In the genomic region with DNA sequence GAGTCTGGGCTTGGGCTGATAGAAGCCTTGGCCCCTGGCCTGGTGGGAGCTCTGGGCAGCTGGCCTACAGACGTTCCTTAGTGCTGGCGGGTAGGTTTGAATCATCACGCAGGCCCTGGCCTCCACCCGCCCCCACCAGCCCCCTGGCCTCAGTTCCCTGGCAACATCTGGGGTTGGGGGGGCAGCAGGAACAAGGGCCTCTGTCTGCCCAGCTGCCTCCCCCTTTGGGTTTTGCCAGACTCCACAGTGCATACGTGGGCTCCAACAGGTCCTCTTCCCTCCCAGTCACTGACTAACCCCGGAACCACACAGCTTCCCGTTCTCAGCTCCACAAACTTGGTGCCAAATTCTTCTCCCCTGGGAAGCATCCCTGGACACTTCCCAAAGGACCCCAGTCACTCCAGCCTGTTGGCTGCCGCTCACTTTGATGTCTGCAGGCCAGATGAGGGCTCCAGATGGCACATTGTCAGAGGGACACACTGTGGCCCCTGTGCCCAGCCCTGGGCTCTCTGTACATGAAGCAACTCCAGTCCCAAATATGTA, we compare ENCODE assay signal across 8 cellular contexts. TPM values are rescaled to one million over a fixed set of nuclear protein-coding genes. Genes with fewer than 3 reads are reported as not detected.
DNase-seq lines count a peak whose midpoint lies in the region; ATAC-seq and TF ChIP-seq lines count a peak whose summit lies in the region.

No MANE protein-coding gene starts in this region.

- H3K36me3 ChIP-seq in HCT116 (ENCODE audit: control insufficient read depth in 1 of 2, insufficient read depth in 2 of 2, low read length in 2 of 2) (no peaks in the 10 kb centered on the region), iPS-15b (ENCODE audit: control insufficient read depth, insufficient read depth, low read length) (no peaks in the 10 kb centered on the region)

- H3K4me1 ChIP-seq in HCT116 (ENCODE audit: control insufficient read depth in 1 of 2, insufficient read depth in 2 of 2, low read length in 2 of 2) (peaks cover 17 to 29% of the 10 kb centered on the region in 2 experiments), iPS-15b (ENCODE audit: control insufficient read depth, insufficient read depth, low read length) (peaks cover 18% of the 10 kb centered on the region)

- POLR2A ChIA-PET in HCT116 (lab: Charles Lee): interaction anchor here (0.8 to 2.5 kb wide), 16 partner anchors 10 to 305 kb away, joined by 3 to 17 read pairs (median 6); no protein-coding TSS in a partner anchor
- POLR2A ChIA-PET in activated CD8-positive, alpha-beta T cell treated with anti-CD3 and anti-CD28 coated beads, Interleukin-2, amount 10 ng/mL, durations not matched to agents 7 days and 5 days (lab: Charles Lee): interaction anchor here (0.6 to 1.0 kb wide), 2 partner anchors 305 to 1967 kb away, joined by 4 read pairs; no protein-coding TSS in a partner anchor

- H3K4me1 Mint-ChIP-seq in activated CD8-positive, alpha-beta T cell treated with anti-CD3 and anti-CD28 coated beads, Interleukin-2, amount 10 ng/mL, durations not matched to agents 7 days and 5 days (ENCODE audit: low read depth): peaks cover 30% of the 10 kb centered on the region
- peaks cover 29% of the 10 kb centered on the region for H3K4me1 Mint-ChIP-seq in stimulated activated naive CD8-positive, alpha-beta T cell treated with anti-CD3 and anti-CD28 coated beads, Interleukin-15, amount 100 ng/mL, for 72 hours

- RAD21 ChIA-PET in HCT116 (lab: Charles Lee; ENCODE audit: low non-redundant PET in 1 of 2, low total read pairs in 2 of 2, uncharacterized antibody in 2 of 2, unreplicated experiment in 2 of 2): interaction anchor here (1.1 to 1.6 kb wide), 4 partner anchors 45 to 310 kb away, joined by 3 to 10 read pairs (median 6); no protein-coding TSS in a partner anchor

- H3K27ac ChIP-seq in HCT116 (ENCODE audit: low read depth, low read length): no peak overlapping the region

- H3K9me3 ChIP-seq in HCT116 (ENCODE audit: control insufficient read depth in 1 of 2, insufficient read depth in 1 of 2, low read depth in 1 of 2, low read length in 2 of 2) (no peaks in the 10 kb centered on the region), iPS-15b (ENCODE audit: control insufficient read depth, insufficient read depth, low read length) (no peaks in the 10 kb centered on the region)

- intact Hi-C loops in HCT116 (cut with micrococcal nuclease): loop anchor here (1.0 to 2.0 kb wide), 4 partner anchors 48 to 310 kb away; no protein-coding TSS in a partner anchor

- no peak overlapping the region for H2AFZ ChIP-seq in HCT116 (ENCODE audit: low read depth, low read length, poor library complexity, severe bottlenecking)

- H3K27me3 ChIP-seq in HCT116 (ENCODE audit: insufficient read depth, low read length) (no peaks in the 10 kb centered on the region), iPS-15b (ENCODE audit: control insufficient read depth, insufficient read depth, low read length) (peaks cover 11% of the 10 kb centered on the region)

- H3K4me3 Mint-ChIP-seq in activated CD8-positive, alpha-beta T cell treated with anti-CD3 and anti-CD28 coated beads, Interleukin-2, amount 10 ng/mL, durations not matched to agents 7 days and 5 days: peak overlapping the region; percentile 97
- peak overlapping the region; percentile 91 to 92 for H3K4me3 Mint-ChIP-seq in stimulated activated naive CD8-positive, alpha-beta T cell treated with anti-CD3 and anti-CD28 coated beads, Interleukin-15, amount 100 ng/mL, for 72 hours

- TF ChIP-seq CTCF in HCT116 (IDR thresholded peaks at IDR 0.05 in 2 of 3, conservative IDR thresholded peaks at IDR 0.05 in 1 of 3; ENCODE audit: borderline replicate concordance in 1 of 3, insufficient read depth in 1 of 3, low read depth in 2 of 3, low read length in 2 of 3): no peak

- H3K4me3 ChIP-seq in HCT116 (replicated peaks in 1 of 2; ENCODE audit: low read depth in 1 of 2, low read length in 2 of 2) (peak overlapping the region in 1 of 2 experiments; percentile 93), iPS-15b (ENCODE audit: low read depth, low read length) (peak overlapping the region; percentile 71)

- H3K9me2 ChIP-seq in HCT116 (ENCODE audit: insufficient read depth): no peaks in the 10 kb centered on the region

- CTCF ChIA-PET in HCT116 (lab: Charles Lee): interaction anchor here (0.6 to 4.5 kb wide), 15 partner anchors 9 to 310 kb away, joined by 3 to 51 read pairs (median 8); no protein-coding TSS in a partner anchor
- CTCF ChIA-PET in activated CD8-positive, alpha-beta T cell treated with anti-CD3 and anti-CD28 coated beads, Interleukin-2, amount 10 ng/mL, durations not matched to agents 7 days and 5 days (lab: Charles Lee): interaction anchor here (0.7 to 4.5 kb wide), 32 partner anchors 9 to 393 kb away, joined by 3 to 92 read pairs (median 4); a partner anchor contains a TSS

- ATAC-seq in HCT116 (no peak), HG03108 (IDR thresholded peaks at IDR 0.05; ENCODE audit: unreplicated experiment) (no peak)
- no peak for ATAC-seq in activated CD8-positive, alpha-beta T cell treated with anti-CD3 and anti-CD28 coated beads, Interleukin-2, amount 10 ng/mL, durations not matched to agents 7 days and 5 days
- peak; percentile 0 for ATAC-seq in stimulated activated naive CD8-positive, alpha-beta T cell treated with anti-CD3 and anti-CD28 coated beads, Interleukin-15, amount 100 ng/mL, for 72 hours

- no peak for TF ChIP-seq RAD21 in HCT116 (IDR thresholded peaks at IDR 0.05; ENCODE audit: low read depth)

- H3K79me2 ChIP-seq in HCT116 (ENCODE audit: insufficient read depth, low read length): peaks cover 38% of the 10 kb centered on the region

- H3K9ac ChIP-seq in HCT116 (ENCODE audit: low read length) (peak overlapping the region; percentile 89), iPS-15b (ENCODE audit: low read depth, low read length) (no peak overlapping the region)

- H3K27me3 Mint-ChIP-seq in activated CD8-positive, alpha-beta T cell treated with anti-CD3 and anti-CD28 coated beads, Interleukin-2, amount 10 ng/mL, durations not matched to agents 7 days and 5 days (ENCODE audit: low read depth): peaks cover 10% of the 10 kb centered on the region
- no peaks in the 10 kb centered on the region for H3K27me3 Mint-ChIP-seq in stimulated activated naive CD8-positive, alpha-beta T cell treated with anti-CD3 and anti-CD28 coated beads, Interleukin-15, amount 100 ng/mL, for 72 hours

- no peaks in the 10 kb centered on the region for H3K9me3 Mint-ChIP-seq in activated CD8-positive, alpha-beta T cell treated with anti-CD3 and anti-CD28 coated beads, Interleukin-2, amount 10 ng/mL, durations not matched to agents 7 days and 5 days (ENCODE audit: insufficient read depth)
- no peaks in the 10 kb centered on the region for H3K9me3 Mint-ChIP-seq in stimulated activated naive CD8-positive, alpha-beta T cell treated with anti-CD3 and anti-CD28 coated beads, Interleukin-15, amount 100 ng/mL, for 72 hours

- H3K27ac Mint-ChIP-seq in activated CD8-positive, alpha-beta T cell treated with anti-CD3 and anti-CD28 coated beads, Interleukin-2, amount 10 ng/mL, durations not matched to agents 7 days and 5 days: peak overlapping the region; percentile 68
- H3K27ac Mint-ChIP-seq in stimulated activated naive CD8-positive, alpha-beta T cell treated with anti-CD3 and anti-CD28 coated beads, Interleukin-15, amount 100 ng/mL, for 72 hours: peak overlapping the region in 1 of 2 donors; percentile 57

- H3K36me3 Mint-ChIP-seq in activated CD8-positive, alpha-beta T cell treated with anti-CD3 and anti-CD28 coated beads, Interleukin-2, amount 10 ng/mL, durations not matched to agents 7 days and 5 days (ENCODE audit: low read depth): peaks cover 14% of the 10 kb centered on the region

- H4K20me1 ChIP-seq in HCT116 (ENCODE audit: insufficient read depth): no peaks in the 10 kb centered on the region

- peak overlapping the region; percentile 88 for H3K4me2 ChIP-seq in HCT116 (ENCODE audit: low read length)

- DNase-seq in HCT116 (ENCODE audit: low read depth, low spot score) (no peak), AML-193 (lab: John Stamatoyannopoulos, UW) (no peak), NCI-H748 (lab: John Stamatoyannopoulos, UW; ENCODE audit: unreplicated experiment) (no peak)
- DNase-seq in activated CD8-positive, alpha-beta T cell treated with anti-CD3 and anti-CD28 coated beads, Interleukin-2, amount 10 ng/mL, durations not matched to agents 7 days and 5 days: no peak
- DNase-seq in stimulated activated naive CD8-positive, alpha-beta T cell treated with anti-CD3 and anti-CD28 coated beads, Interleukin-15, amount 100 ng/mL, for 72 hours: no peak
- no peak for DNase-seq in central memory CD4-positive, alpha-beta T cell

- no TSS peak for BruUV-seq in HCT116 (replicated peaks; lab: Mats Ljungman, UMichigan)

- TF ChIP-seq POLR2A in HCT116 (IDR thresholded peaks at IDR 0.05; ENCODE audit: borderline replicate concordance, extremely low read depth, insufficient read depth, insufficient read length): no peak

TF ChIP-seq in HCT116, 20 proteins besides CTCF, POLR2A, EP300 and RAD21:
- TF ChIP-seq ZFX (IDR thresholded peaks at IDR 0.05) (no peak), TCF7L2 (IDR thresholded peaks at IDR 0.05; ENCODE audit: borderline replicate concordance, extremely low read depth, insufficient read depth, insufficient read length) (peak; percentile 63)
TF ChIP-seq in HCT116: peak in this region for 1.

RNA-seq across cellular contexts. Expression of a gene that starts 1.0 kb away (rescaled TPM):
- total RNA-seq in HCT116 (2021; ENCODE audit: unreplicated experiment): 112 TPM
- polyA plus RNA-seq in HCT116 (2012): 196 and 304 TPM in 2 replicates
- total RNA-seq in activated CD8-positive, alpha-beta T cell treated with anti-CD3 and anti-CD28 coated beads, Interleukin-2, amount 10 ng/mL, durations not matched to agents 7 days and 5 days: 10 to 100 TPM; 37.9 to 39.3 TPM
